ENCODE assay signal across 22 cellular contexts in genomic region chr16:89013692-89014455, GRCh38. TPM values are rescaled to one million over a fixed set of nuclear protein-coding genes. Genes with fewer than 3 reads are reported as not detected.
"Had no signal": no experiment of that assay in that cellular context is flagged by ENCODE, and none has a peak within 500 bp of the region (broad histone marks: within the 10 kb centered on the region; RNA-seq: fewer than 3 reads in every experiment).

No MANE protein-coding gene starts in this region.

- H3K4me1 ChIP-seq: foreskin keratinocyte, left lung, transverse colon, uterus had no signal

- H3K27me3 ChIP-seq: foreskin keratinocyte, uterus had no signal

- H3K4me3 Mint-ChIP-seq: activated CD4-positive, alpha-beta T cell treated with anti-CD3 and anti-CD28 coated beads, Interleukin-2, amount 10 ng/mL, durations not matched to agents 7 days and 5 days; activated CD8-positive, alpha-beta T cell treated with anti-CD3 and anti-CD28 coated beads, Interleukin-2, amount 10 ng/mL, durations not matched to agents 7 days and 5 days; activated naive CD4-positive, alpha-beta T cell treated with anti-CD3 and anti-CD28 coated beads, Interleukin-2, amount 50 U/mL, for 24 hours; brain; memory B cell; stimulated activated naive B cell treated with anti-CD40 and anti-IgM and Interleukin-4, amounts not matched to agents 10 μg/mL and 1 μg/mL and 100 μg/mL, for 72 hours had no signal

- H3K4me1 Mint-ChIP-seq: activated CD4-positive, alpha-beta T cell treated with anti-CD3 and anti-CD28 coated beads, Interleukin-2, amount 10 ng/mL, durations not matched to agents 7 days and 5 days had no signal

- H3K27ac Mint-ChIP-seq: activated CD4-positive, alpha-beta T cell treated with anti-CD3 and anti-CD28 coated beads, Interleukin-2, amount 10 ng/mL, durations not matched to agents 7 days and 5 days; activated CD8-positive, alpha-beta T cell treated with anti-CD3 and anti-CD28 coated beads, Interleukin-2, amount 10 ng/mL, durations not matched to agents 7 days and 5 days; activated naive CD4-positive, alpha-beta T cell treated with anti-CD3 and anti-CD28 coated beads, Interleukin-2, amount 50 U/mL, for 24 hours; memory B cell; progenitor cell of endocrine pancreas; stimulated activated naive B cell treated with anti-CD40 and anti-IgM and Interleukin-4, amounts not matched to agents 10 μg/mL and 1 μg/mL and 100 μg/mL, for 72 hours had no signal

- H3K4me3 ChIP-seq: left lung, skin epidermis, transverse colon, uterus had no signal

- H3K27ac ChIP-seq: foreskin keratinocyte, left lung, skin epidermis, transverse colon, uterus, VCaP had no signal

- H3K9me3 ChIP-seq: left lung, transverse colon, uterus had no signal

- H3K36me3 Mint-ChIP-seq: brain, memory B cell had no signal

- ATAC-seq: activated CD4-positive, CD25-positive, alpha-beta regulatory T cell treated with anti-CD3 and anti-CD28 coated beads, Interleukin-2, amount 50 U/mL, for 24 hours; activated CD8-positive, alpha-beta T cell treated with anti-CD3 and anti-CD28 coated beads, Interleukin-2, amount 10 ng/mL, durations not matched to agents 7 days and 5 days; foreskin keratinocyte; left lung; stimulated activated naive B cell treated with anti-CD40 and anti-IgM and Interleukin-4, amounts not matched to agents 10 μg/mL and 1 μg/mL and 100 μg/mL, for 72 hours had no signal

- DNase-seq: activated CD4-positive, alpha-beta T cell treated with anti-CD3 and anti-CD28 coated beads, Interleukin-2, amount 10 ng/mL, durations not matched to agents 7 days and 5 days; activated CD8-positive, alpha-beta T cell treated with anti-CD3 and anti-CD28 coated beads, Interleukin-2, amount 10 ng/mL, durations not matched to agents 7 days and 5 days; activated gamma-delta T cell treated with Interleukin-2 at 50 U/mL for 16 hours; activated T-cell treated with anti-CD3 and anti-CD28 coated beads, Interleukin-2, amount 50 U/mL, for 1 hour; anterior cingulate cortex; caudate nucleus; dermis blood vessel endothelial cell; effector CD8-positive, alpha-beta T cell; foreskin keratinocyte; occipital lobe; stimulated activated CD4-positive, alpha-beta T cell treated with anti-CD3 and anti-CD28 coated beads, Interleukin-2, amount 100 ng/mL, for 24 hours; stimulated activated naive B cell treated with anti-CD40 and anti-IgM and Interleukin-4, amounts not matched to agents 10 μg/mL and 1 μg/mL and 100 μg/mL, for 72 hours; transverse colon; uterus had no signal

- H3K9me3 Mint-ChIP-seq: activated naive CD4-positive, alpha-beta T cell treated with anti-CD3 and anti-CD28 coated beads, Interleukin-2, amount 50 U/mL, for 24 hours had no signal

RNA-seq across cellular contexts. Expression of gene CBFA2T3, which starts 36.9 kb away (rescaled TPM):
- total RNA-seq: activated CD4-positive, alpha-beta T cell treated with anti-CD3 and anti-CD28 coated beads, Interleukin-2, amount 10 ng/mL, durations not matched to agents 7 days and 5 days; activated CD8-positive, alpha-beta T cell treated with anti-CD3 and anti-CD28 coated beads, Interleukin-2, amount 10 ng/mL, durations not matched to agents 7 days and 5 days; dermis blood vessel endothelial cell had no signal
